Comparison of ENCODE assay signal across 17 cellular contexts in genomic region chr2:231138699-231139098, GRCh38.
A peak's percentile ranks its signal among the peaks of the same experiment; 100 is the strongest.
DNase-seq lines count a peak whose midpoint lies in the region; ATAC-seq lines count a peak whose summit lies in the region.
"Had no signal": no experiment of that assay in that cellular context is flagged by ENCODE, and none has a peak within 500 bp of the region (broad histone marks: within the 10 kb centered on the region; RNA-seq: fewer than 3 reads in every experiment).

No MANE protein-coding gene starts in this region.

- no peak for ATAC-seq in HG02763 (IDR thresholded peaks at IDR 0.05; ENCODE audit: unreplicated experiment)
- no peak for ATAC-seq in HG03571 (IDR thresholded peaks at IDR 0.05; ENCODE audit: unreplicated experiment)

- no peak overlapping the region for H3K4me3 ChIP-seq in skeletal muscle cell (ENCODE audit: low read depth, low read length)
- H3K4me3 ChIP-seq: BLaER1, hepatocyte, left ventricle myocardium inferior, Peyer's patch had no signal

- DNase-seq in NCI-H1436 treated with DMSO at 0.1 percent for 48 hours (lab: John Stamatoyannopoulos, UW) = peak; percentile 67
- DNase-seq in NCI-H69 (lab: John Stamatoyannopoulos, UW) = peak; percentile 44
- peak; percentile 56 for DNase-seq in fibroblast of peridontal ligament (ENCODE audit: extremely low read depth)
- peak; percentile 42 for DNase-seq in skeletal muscle cell (ENCODE audit: low read depth)
- DNase-seq in activated effector memory CD4-positive, alpha-beta T cell treated with anti-CD3 and anti-CD28 coated beads, Interleukin-2, amount 50 U/mL, for 16 hours = no peak
- DNase-seq: activated B cell treated with CpG ODN at 0.5 μM for 24 hours; activated gamma-delta T cell treated with Interleukin-2 at 50 U/mL for 16 hours; DMS79 treated with DMSO at 0.1 percent for 48 hours; erythroblast; left ventricle myocardium inferior; Peyer's patch; small intestine; stimulated activated naive CD4-positive, alpha-beta T cell treated with Interleukin-2 at 50 U/mL for 16 hours had no signal
